8 cellular contexts compared by ENCODE assay signal in the genomic region with DNA sequence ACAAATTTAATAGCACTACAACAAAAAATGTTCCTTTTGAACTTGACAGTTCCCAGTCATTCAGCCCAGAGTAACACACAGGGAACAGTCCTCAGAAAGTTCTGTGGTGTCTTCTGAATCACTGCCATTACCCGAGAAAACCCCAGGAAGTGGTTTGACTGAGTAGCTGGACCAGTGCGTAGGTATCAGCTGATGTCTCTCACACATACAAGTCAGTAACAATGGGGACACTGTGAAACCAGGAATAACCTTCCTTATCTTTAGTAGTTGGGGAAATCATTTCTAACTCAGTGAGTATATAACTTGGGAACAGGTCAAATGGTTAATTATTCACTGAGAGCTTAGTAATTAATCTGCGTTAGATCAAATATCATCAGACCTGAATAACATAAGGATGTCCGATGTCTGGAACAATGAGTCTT.
DNase-seq lines count a peak whose midpoint lies in the region; ATAC-seq lines count a peak whose summit lies in the region.

No MANE protein-coding gene starts in this region.

- no peaks in the 10 kb centered on the region for H3K27me3 Mint-ChIP-seq in T-helper 17 cell
- no peaks in the 10 kb centered on the region for H3K27me3 Mint-ChIP-seq in naive thymus-derived CD4-positive, alpha-beta T cell

- no peaks in the 10 kb centered on the region for H3K9me3 ChIP-seq in T-helper 17 cell (ENCODE audit: control insufficient read depth, low read length, poor library complexity, severe bottlenecking)
- no peaks in the 10 kb centered on the region for H3K9me3 ChIP-seq in naive thymus-derived CD4-positive, alpha-beta T cell (ENCODE audit: control insufficient read depth in 2 of 3, low read length in 3 of 3)

- no peaks in the 10 kb centered on the region for H3K36me3 ChIP-seq in naive thymus-derived CD4-positive, alpha-beta T cell (ENCODE audit: control insufficient read depth in 2 of 3, insufficient read depth in 3 of 3, low read length in 3 of 3)

- peak; percentile 46 for DNase-seq in activated CD8-positive, alpha-beta memory T cell treated with anti-CD3 and anti-CD28 coated beads, Interleukin-2, amount 50 U/mL, for 1 hour (ENCODE audit: extremely low read depth)
- DNase-seq in activated CD8-positive, alpha-beta memory T cell treated with anti-CD3 and anti-CD28 coated beads for 24 hours = no peak
- DNase-seq in T-helper 17 cell (peak; percentile 20 to 46 (median 25)), occipital lobe (lab: John Stamatoyannopoulos, UW) (no peak), GM19238 (ENCODE audit: insufficient read length, low spot score) (no peak)
- peak; percentile 55 for DNase-seq in effector CD4-positive, alpha-beta T cell
- DNase-seq in naive thymus-derived CD4-positive, alpha-beta T cell = peak in 8 of 9 donors; percentile 40 to 74 (median 58)

- CTCF ChIA-PET in naive thymus-derived CD4-positive, alpha-beta T cell (lab: Charles Lee) = interaction anchor here (0.6 to 1.0 kb wide), 3 partner anchors 17 to 61 kb away, joined by 3 read pairs; no protein-coding TSS in a partner anchor

- ATAC-seq in HG03045 (IDR thresholded peaks at IDR 0.05; ENCODE audit: unreplicated experiment) (peak; percentile 96), T-helper 17 cell (peak; percentile 94)
- peak; percentile 90 for ATAC-seq in naive thymus-derived CD4-positive, alpha-beta T cell

- no peaks in the 10 kb centered on the region for H3K27me3 ChIP-seq in naive thymus-derived CD4-positive, alpha-beta T cell (ENCODE audit: control insufficient read depth in 2 of 2, insufficient read depth in 2 of 2, low read length in 2 of 2)

- H3K4me1 Mint-ChIP-seq in T-helper 17 cell = peaks cover 67% of the 10 kb centered on the region
- peaks cover 59 to 97% (median 93%) of the 10 kb centered on the region in 7 donors for H3K4me1 Mint-ChIP-seq in naive thymus-derived CD4-positive, alpha-beta T cell

- H3K9me3 Mint-ChIP-seq in naive thymus-derived CD4-positive, alpha-beta T cell = peaks cover 0 to 3% (median 0%) of the 10 kb centered on the region in 11 donors

- H3K4me1 ChIP-seq in naive thymus-derived CD4-positive, alpha-beta T cell (ENCODE audit: control insufficient read depth in 2 of 2, insufficient read depth in 2 of 2, low read length in 2 of 2) = peaks cover 32 to 64% of the 10 kb centered on the region in 2 donors

- POLR2A ChIA-PET in naive thymus-derived CD4-positive, alpha-beta T cell (lab: Charles Lee) = interaction anchor here (0.8 to 5.1 kb wide), 11 partner anchors 11 to 65 kb away, joined by 3 to 34 read pairs (median 3); no protein-coding TSS in a partner anchor

- peak overlapping the region; percentile 61 for H3K27ac ChIP-seq in naive thymus-derived CD4-positive, alpha-beta T cell (ENCODE audit: low read depth, low read length)

- intact Hi-C loops in naive thymus-derived CD4-positive, alpha-beta T cell (cut with micrococcal nuclease) = loop anchor here (1.0 to 5.0 kb wide), 4 partner anchors 13 to 40 kb away; no protein-coding TSS in a partner anchor

- H3K4me3 ChIP-seq in naive thymus-derived CD4-positive, alpha-beta T cell (ENCODE audit: low read length) = no peak overlapping the region

- H3K4me3 Mint-ChIP-seq in T-helper 17 cell = peak overlapping the region; percentile 46
- peak overlapping the region; percentile 34 to 70 (median 52) for H3K4me3 Mint-ChIP-seq in naive thymus-derived CD4-positive, alpha-beta T cell

- H3K36me3 Mint-ChIP-seq in T-helper 17 cell (ENCODE audit: low read depth) = peaks cover 2% of the 10 kb centered on the region
- peaks cover 0 to 30% (median 7%) of the 10 kb centered on the region in 5 donors for H3K36me3 Mint-ChIP-seq in naive thymus-derived CD4-positive, alpha-beta T cell

- peak overlapping the region; percentile 99 for H3K27ac Mint-ChIP-seq in T-helper 17 cell
- peak overlapping the region; percentile 73 to 95 (median 91) for H3K27ac Mint-ChIP-seq in naive thymus-derived CD4-positive, alpha-beta T cell

Comparison
In these comparisons a context has a peak if more than half of its experiments do, and no peak if none do; other contexts are left out.
1. DNase-seq: peak in activated CD8-positive, alpha-beta memory T cell treated with anti-CD3 and anti-CD28 coated beads, Interleukin-2, amount 50 U/mL, for 1 hour (single experiment), T-helper 17 cell (3 of 3), effector CD4-positive, alpha-beta T cell (single experiment) and naive thymus-derived CD4-positive, alpha-beta T cell (8 of 9); none in activated CD8-positive, alpha-beta memory T cell treated with anti-CD3 and anti-CD28 coated beads for 24 hours (single experiment), occipital lobe (single experiment) and GM19238 (single experiment).
2. Peak in every context shown above with its lines, with median percentiles within 50 percentile points of each other: ATAC-seq.